7 cellular contexts compared by ENCODE assay signal in the genomic region with DNA sequence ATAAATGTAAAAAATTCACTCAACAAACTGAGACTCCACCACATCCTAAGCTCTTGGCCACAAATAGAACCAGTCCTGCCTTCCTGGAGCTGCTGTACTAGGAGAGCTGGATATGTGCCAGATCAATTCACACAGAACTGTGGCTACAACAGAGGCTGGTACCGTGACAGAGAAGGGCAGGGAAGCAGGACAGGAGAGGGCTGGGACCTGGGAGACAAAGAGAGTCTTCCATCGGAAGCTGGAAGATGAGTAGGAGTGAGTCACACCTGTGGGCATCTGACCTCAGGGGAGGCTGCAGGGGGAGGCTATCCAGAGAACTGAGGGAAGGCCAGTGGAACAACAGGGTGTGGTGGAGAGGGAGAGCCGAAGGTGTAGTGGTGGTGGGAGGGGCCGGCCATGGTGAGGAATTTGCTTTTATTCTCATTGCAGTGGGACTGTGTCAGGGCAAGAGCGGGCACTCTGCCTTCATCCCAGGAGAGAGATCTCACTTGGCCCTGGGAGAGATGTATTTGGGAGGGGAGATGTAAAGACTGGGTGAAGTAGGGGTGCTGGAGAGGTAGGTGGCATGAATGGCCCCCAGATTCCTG. TPM values are rescaled to one million over a fixed set of nuclear protein-coding genes. Genes with fewer than 3 reads are reported as not detected.
DNase-seq lines count a peak whose midpoint lies in the region; ATAC-seq and TF ChIP-seq lines count a peak whose summit lies in the region.
"Had no signal": no experiment of that assay in that cellular context is flagged by ENCODE, and none has a peak within 500 bp of the region (broad histone marks: within the 10 kb centered on the region; RNA-seq: fewer than 3 reads in every experiment).

No MANE protein-coding gene starts in this region.

- H3K4me1 ChIP-seq in SK-N-SH (ENCODE audit: control insufficient read depth in 1 of 2, insufficient read depth in 2 of 2, low read depth in 1 of 2, low read length in 1 of 2), result peaks cover 50 to 60% of the 10 kb centered on the region in 2 experiments

- peak; percentile 93 for DNase-seq in ELR (ENCODE audit: low read depth)
- no peak for DNase-seq in SK-N-SH
- DNase-seq in islet precursor cell, result peak; percentile 93
- no peak for DNase-seq in mesenteric fat pad (ENCODE audit: low spot score)
- DNase-seq in activated gamma-delta T cell (lab: John Stamatoyannopoulos, UW), result no peak
- DNase-seq: right lobe of liver had no signal

- no peak for TF ChIP-seq EP300 in SK-N-SH (IDR thresholded peaks at IDR 0.05; ENCODE audit: borderline replicate concordance in 1 of 2, low read depth in 1 of 2, low read length in 1 of 2)

- no peak for TF ChIP-seq RAD21 in SK-N-SH (IDR thresholded peaks at IDR 0.05; ENCODE audit: low read length)

- peaks cover 51% of the 10 kb centered on the region for H3F3A ChIP-seq in SK-N-SH (replicated peaks; ENCODE audit: insufficient read depth)

- peak overlapping the region; percentile 97 for H3K27ac ChIP-seq in SK-N-SH (ENCODE audit: low read depth in 2 of 2, low read length in 1 of 2)

- H3K4me3 ChIP-seq in SK-N-SH (ENCODE audit: low read depth in 2 of 2, low read length in 1 of 2), result peak overlapping the region in 1 of 2 experiments; percentile 55; a peak in 1 of 4 replicates
- H3K4me3 ChIP-seq: right lobe of liver had no signal

- H3K9ac ChIP-seq in SK-N-SH, result peak overlapping the region; percentile 87

- no peaks in the 10 kb centered on the region for H3K9me2 ChIP-seq in SK-N-SH

- no peak for ATAC-seq in GM21360 (IDR thresholded peaks at IDR 0.05; ENCODE audit: unreplicated experiment)

- H3K9me3 ChIP-seq in SK-N-SH, result no peaks in the 10 kb centered on the region
- H3K9me3 ChIP-seq: right lobe of liver had no signal

- POLR2A ChIA-PET in SK-N-SH (lab: Yijun Ruan, JAX), result interaction anchor here (1.1 to 3.3 kb wide), 7 partner anchors 10 to 160 kb away, joined by 3 to 12 read pairs (median 4); a partner anchor contains a TSS

- H3K27me3 ChIP-seq in SK-N-SH (ENCODE audit: insufficient read depth), result no peaks in the 10 kb centered on the region
- H3K27me3 ChIP-seq: right lobe of liver had no signal

- no peaks in the 10 kb centered on the region for H3K36me3 ChIP-seq in SK-N-SH (replicated peaks in 1 of 2; ENCODE audit: control insufficient read depth in 1 of 2, insufficient read depth in 2 of 2, low read length in 1 of 2)
- H3K36me3 ChIP-seq: right lobe of liver had no signal

- peak overlapping the region; percentile 91 for H3K4me2 ChIP-seq in SK-N-SH

- WGBS in SK-N-SH (ENCODE audit: low lambda C conversion rate), result 10% methylated on average over 5 of the region's 5 CpGs

- H2AFZ ChIP-seq in SK-N-SH (ENCODE audit: low read depth), result no peak overlapping the region; the same call in 1 of the 2 replicates

- no peak for TF ChIP-seq CTCF in SK-N-SH (IDR thresholded peaks at IDR 0.05)

- H4K20me1 ChIP-seq in SK-N-SH (ENCODE audit: insufficient read depth), result peaks cover 6% of the 10 kb centered on the region

- CTCF ChIA-PET in SK-N-SH (lab: Yijun Ruan, JAX), result interaction anchor here (0.5 to 6.4 kb wide), 11 partner anchors 8 to 222 kb away, joined by 3 to 69 read pairs (median 5); a partner anchor contains a TSS

- peaks cover 33% of the 10 kb centered on the region for H3K79me2 ChIP-seq in SK-N-SH (ENCODE audit: insufficient read depth)

TF ChIP-seq in SK-N-SH, 30 proteins besides CTCF, POLR2A, EP300 and RAD21:
- TF ChIP-seq SMC3 (IDR thresholded peaks at IDR 0.05; ENCODE audit: low read depth, low read length) (no peak), JUND (IDR thresholded peaks at IDR 0.05) (peak; percentile 61; the same call in 1 of the 2 replicates), GABPA (IDR thresholded peaks at IDR 0.05; ENCODE audit: low read depth) (no peak), RXRA (IDR thresholded peaks at IDR 0.05; ENCODE audit: borderline replicate concordance, low read depth) (peak; percentile 70; the same call in 1 of the 2 replicates), FOSL2 (IDR thresholded peaks at IDR 0.05; ENCODE audit: borderline replicate concordance, low read depth) (peak; percentile 86), NFIC (IDR thresholded peaks at IDR 0.05; ENCODE audit: borderline replicate concordance) (0 out of 2 replicates have a peak, but pooled peaks have one; percentile 64), POLR2AphosphoS5 (IDR thresholded peaks at IDR 0.05; ENCODE audit: low read depth, low read length) (no peak), NRF1 (IDR thresholded peaks at IDR 0.05; ENCODE audit: low read depth, low read length) (no peak), TCF12 (IDR thresholded peaks at IDR 0.05) (peak; percentile 55; the same call in 1 of the 2 replicates)
- TF ChIP-seq, protein P1, sequence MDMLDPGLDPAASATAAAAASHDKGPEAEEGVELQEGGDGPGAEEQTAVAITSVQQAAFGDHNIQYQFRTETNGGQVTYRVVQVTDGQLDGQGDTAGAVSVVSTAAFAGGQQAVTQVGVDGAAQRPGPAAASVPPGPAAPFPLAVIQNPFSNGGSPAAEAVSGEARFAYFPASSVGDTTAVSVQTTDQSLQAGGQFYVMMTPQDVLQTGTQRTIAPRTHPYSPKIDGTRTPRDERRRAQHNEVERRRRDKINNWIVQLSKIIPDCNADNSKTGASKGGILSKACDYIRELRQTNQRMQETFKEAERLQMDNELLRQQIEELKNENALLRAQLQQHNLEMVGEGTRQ (IDR thresholded peaks at IDR 0.05; ENCODE audit: borderline replicate concordance, low read depth, low read length), result no peak
- TF ChIP-seq, protein P2, sequence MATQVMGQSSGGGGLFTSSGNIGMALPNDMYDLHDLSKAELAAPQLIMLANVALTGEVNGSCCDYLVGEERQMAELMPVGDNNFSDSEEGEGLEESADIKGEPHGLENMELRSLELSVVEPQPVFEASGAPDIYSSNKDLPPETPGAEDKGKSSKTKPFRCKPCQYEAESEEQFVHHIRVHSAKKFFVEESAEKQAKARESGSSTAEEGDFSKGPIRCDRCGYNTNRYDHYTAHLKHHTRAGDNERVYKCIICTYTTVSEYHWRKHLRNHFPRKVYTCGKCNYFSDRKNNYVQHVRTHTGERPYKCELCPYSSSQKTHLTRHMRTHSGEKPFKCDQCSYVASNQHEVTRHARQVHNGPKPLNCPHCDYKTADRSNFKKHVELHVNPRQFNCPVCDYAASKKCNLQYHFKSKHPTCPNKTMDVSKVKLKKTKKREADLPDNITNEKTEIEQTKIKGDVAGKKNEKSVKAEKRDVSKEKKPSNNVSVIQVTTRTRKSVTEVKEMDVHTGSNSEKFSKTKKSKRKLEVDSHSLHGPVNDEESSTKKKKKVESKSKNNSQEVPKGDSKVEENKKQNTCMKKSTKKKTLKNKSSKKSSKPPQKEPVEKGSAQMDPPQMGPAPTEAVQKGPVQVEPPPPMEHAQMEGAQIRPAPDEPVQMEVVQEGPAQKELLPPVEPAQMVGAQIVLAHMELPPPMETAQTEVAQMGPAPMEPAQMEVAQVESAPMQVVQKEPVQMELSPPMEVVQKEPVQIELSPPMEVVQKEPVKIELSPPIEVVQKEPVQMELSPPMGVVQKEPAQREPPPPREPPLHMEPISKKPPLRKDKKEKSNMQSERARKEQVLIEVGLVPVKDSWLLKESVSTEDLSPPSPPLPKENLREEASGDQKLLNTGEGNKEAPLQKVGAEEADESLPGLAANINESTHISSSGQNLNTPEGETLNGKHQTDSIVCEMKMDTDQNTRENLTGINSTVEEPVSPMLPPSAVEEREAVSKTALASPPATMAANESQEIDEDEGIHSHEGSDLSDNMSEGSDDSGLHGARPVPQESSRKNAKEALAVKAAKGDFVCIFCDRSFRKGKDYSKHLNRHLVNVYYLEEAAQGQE (IDR thresholded peaks at IDR 0.05; ENCODE audit: low read depth, low read length), result 0 out of 2 replicates have a peak, but pooled peaks have one; percentile 29
- TF ChIP-seq, protein P3, sequence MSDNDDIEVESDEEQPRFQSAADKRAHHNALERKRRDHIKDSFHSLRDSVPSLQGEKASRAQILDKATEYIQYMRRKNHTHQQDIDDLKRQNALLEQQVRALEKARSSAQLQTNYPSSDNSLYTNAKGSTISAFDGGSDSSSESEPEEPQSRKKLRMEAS (IDR thresholded peaks at IDR 0.05; ENCODE audit: low read depth), result 0 out of 2 replicates have a peak, but pooled peaks have one; percentile 11

RNA-seq across cellular contexts. Expression of a gene that starts 1.9 kb away (rescaled TPM):
- polyA plus RNA-seq in SK-N-SH (2012; rRNA removed), result 92.1 and 167 TPM in 2 replicates
- polyA plus RNA-seq in SK-N-SH (2012; cell fraction: cytosol; rRNA removed), result 62.4 and 112 TPM in 2 replicates
- polyA plus RNA-seq in SK-N-SH (2012; cell fraction: nucleus; rRNA removed), result 691 and 1,438 TPM in 2 replicates
- 91.9 TPM for total RNA-seq in mesenteric fat pad

RNA-seq across cellular contexts. Expression of a gene that starts 10.2 kb away (rescaled TPM):
- polyA plus RNA-seq in SK-N-SH (2012; rRNA removed), result 62.5 and 78.1 TPM in 2 replicates
- 32.6 and 44.8 TPM in 2 replicates for polyA plus RNA-seq in SK-N-SH (2012; cell fraction: cytosol; rRNA removed)
- 76.5 and 92.5 TPM in 2 replicates for polyA plus RNA-seq in SK-N-SH (2012; cell fraction: nucleus; rRNA removed)
- 34.9 TPM for total RNA-seq in mesenteric fat pad

RNA-seq across cellular contexts. Expression of a gene that starts 12.3 kb away (rescaled TPM):
- 61.3 and 65.3 TPM in 2 replicates for polyA plus RNA-seq in SK-N-SH (2012; rRNA removed)
- polyA plus RNA-seq in SK-N-SH (2012; cell fraction: cytosol; rRNA removed), result 19.9 and 37.5 TPM in 2 replicates
- polyA plus RNA-seq in SK-N-SH (2012; cell fraction: nucleus; rRNA removed), result 38.7 and 41.4 TPM in 2 replicates
- 37.4 TPM for total RNA-seq in mesenteric fat pad

RNA-seq across cellular contexts. Expression of a gene that starts 15.8 kb away (rescaled TPM):
- polyA plus RNA-seq in SK-N-SH (2012; rRNA removed), result 35.1 and 48.7 TPM in 2 replicates
- 17.6 and 25.5 TPM in 2 replicates for polyA plus RNA-seq in SK-N-SH (2012; cell fraction: cytosol; rRNA removed)
- 163 and 263 TPM in 2 replicates for polyA plus RNA-seq in SK-N-SH (2012; cell fraction: nucleus; rRNA removed)
- total RNA-seq in mesenteric fat pad, result 78.6 TPM

RNA-seq across cellular contexts. Expression of a gene that starts 35.2 kb away (rescaled TPM):
- polyA plus RNA-seq in SK-N-SH (2012; rRNA removed), result 76.7 and 79.9 TPM in 2 replicates
- polyA plus RNA-seq in SK-N-SH (2012; cell fraction: cytosol; rRNA removed), result 26.2 and 41.7 TPM in 2 replicates
- polyA plus RNA-seq in SK-N-SH (2012; cell fraction: nucleus; rRNA removed), result 115 and 159 TPM in 2 replicates
- 87.0 TPM for total RNA-seq in mesenteric fat pad

Comparison
In these comparisons a context has a peak if more than half of its experiments do, and no peak if none do; other contexts are left out.
1. DNase-seq: peak in ELR (single experiment) and islet precursor cell (single experiment); none in SK-N-SH (single experiment), mesenteric fat pad (single experiment) and activated gamma-delta T cell (single experiment).